ENCODE assay signal across 1 cellular context in the genomic region with DNA sequence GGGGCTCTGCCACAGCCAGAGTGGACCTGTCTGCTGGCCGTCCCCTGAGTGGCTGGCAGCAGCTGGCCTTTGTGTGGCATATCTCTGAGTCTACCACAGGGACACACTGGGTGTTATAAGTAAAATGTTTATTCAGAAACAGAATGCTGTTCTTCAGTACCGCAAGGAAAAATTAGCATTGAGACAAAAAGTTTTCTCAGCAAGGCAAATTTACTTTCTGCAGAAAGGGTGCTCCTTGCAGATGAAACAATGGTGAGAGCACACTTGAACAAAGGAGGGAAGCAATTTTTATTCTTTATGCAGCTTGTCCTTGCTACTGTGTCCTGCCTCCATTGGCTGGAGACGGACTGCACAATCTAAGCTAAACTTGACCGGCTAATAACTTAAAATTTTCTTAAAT.
TF ChIP-seq lines count a peak whose summit lies in the region.

No MANE protein-coding gene starts in this region.

TF ChIP-seq in H1, 55 proteins besides CTCF, POLR2A, EP300 and RAD21:
- no peak for TF ChIP-seq BRCA1 (IDR thresholded peaks at IDR 0.05; ENCODE audit: low read depth, low read length)
- TF ChIP-seq CHD1 (IDR thresholded peaks at IDR 0.05; ENCODE audit: low read depth, low read length): no peak
- TF ChIP-seq BCL11A (IDR thresholded peaks at IDR 0.05; ENCODE audit: low read depth in 2 of 2, low read length in 2 of 2): no peak
- TF ChIP-seq FOSL1 (IDR thresholded peaks at IDR 0.05; ENCODE audit: insufficient read depth, low read depth, low read length): no peak
- TF ChIP-seq SUZ12 (IDR thresholded peaks at IDR 0.05; ENCODE audit: low read length): no peak
- TF ChIP-seq CBX5 (IDR thresholded peaks at IDR 0.05; ENCODE audit: low read depth, low read length): no peak
- no peak for TF ChIP-seq CREB1 (IDR thresholded peaks at IDR 0.05)
- TF ChIP-seq NRF1 (IDR thresholded peaks at IDR 0.05; ENCODE audit: low read depth, low read length): no peak
- TF ChIP-seq SIX5 (IDR thresholded peaks at IDR 0.05; ENCODE audit: low read depth, low read length): no peak
- no peak for TF ChIP-seq CTBP2 (IDR thresholded peaks at IDR 0.05; ENCODE audit: borderline replicate concordance, insufficient read depth, insufficient read length, low read length)
- TF ChIP-seq, protein P1, sequence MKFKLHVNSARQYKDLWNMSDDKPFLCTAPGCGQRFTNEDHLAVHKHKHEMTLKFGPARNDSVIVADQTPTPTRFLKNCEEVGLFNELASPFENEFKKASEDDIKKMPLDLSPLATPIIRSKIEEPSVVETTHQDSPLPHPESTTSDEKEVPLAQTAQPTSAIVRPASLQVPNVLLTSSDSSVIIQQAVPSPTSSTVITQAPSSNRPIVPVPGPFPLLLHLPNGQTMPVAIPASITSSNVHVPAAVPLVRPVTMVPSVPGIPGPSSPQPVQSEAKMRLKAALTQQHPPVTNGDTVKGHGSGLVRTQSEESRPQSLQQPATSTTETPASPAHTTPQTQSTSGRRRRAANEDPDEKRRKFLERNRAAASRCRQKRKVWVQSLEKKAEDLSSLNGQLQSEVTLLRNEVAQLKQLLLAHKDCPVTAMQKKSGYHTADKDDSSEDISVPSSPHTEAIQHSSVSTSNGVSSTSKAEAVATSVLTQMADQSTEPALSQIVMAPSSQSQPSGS (IDR thresholded peaks at IDR 0.05; ENCODE audit: low read length): no peak
- no peak for TF ChIP-seq TAF7 (optimal IDR thresholded peaks at IDR 0.05; ENCODE audit: borderline replicate concordance, low read depth, low read length)
- no peak for TF ChIP-seq SP4 (IDR thresholded peaks at IDR 0.05; ENCODE audit: low read length)
- no peak for TF ChIP-seq MAFK (IDR thresholded peaks at IDR 0.05; ENCODE audit: low read depth, low read length)
- TF ChIP-seq, protein P2, sequence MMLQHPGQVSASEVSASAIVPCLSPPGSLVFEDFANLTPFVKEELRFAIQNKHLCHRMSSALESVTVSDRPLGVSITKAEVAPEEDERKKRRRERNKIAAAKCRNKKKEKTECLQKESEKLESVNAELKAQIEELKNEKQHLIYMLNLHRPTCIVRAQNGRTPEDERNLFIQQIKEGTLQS (IDR thresholded peaks at IDR 0.05; ENCODE audit: insufficient read depth, low read depth, low read length): no peak
